ENCODE assay signal across 27 cellular contexts in the genomic region with DNA sequence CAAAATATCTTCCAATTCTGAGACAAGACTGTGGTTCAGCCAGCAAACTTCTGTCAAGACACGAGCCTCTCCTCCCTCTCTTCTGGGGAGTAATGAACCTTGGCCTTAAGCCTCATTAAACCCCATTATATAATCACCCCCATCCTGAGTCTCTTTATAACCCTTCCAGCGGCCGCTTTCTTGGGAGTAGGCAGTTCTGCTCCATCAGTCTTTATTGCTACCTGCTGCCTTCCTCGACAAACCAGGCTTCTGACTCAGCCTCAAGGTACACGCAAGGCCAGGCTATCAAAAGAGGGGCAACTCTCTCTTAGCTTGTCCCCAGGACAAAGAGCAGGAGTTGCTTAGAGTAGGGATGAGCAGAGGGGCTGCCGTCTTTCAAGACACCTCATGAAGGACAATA.
DNase-seq lines count a peak whose midpoint lies in the region; FAIRE-seq and TF ChIP-seq lines count a peak whose summit lies in the region.
"Had no signal": no experiment of that assay in that cellular context is flagged by ENCODE, and none has a peak within 500 bp of the region (broad histone marks: within the 10 kb centered on the region; RNA-seq: fewer than 3 reads in every experiment).

No MANE protein-coding gene starts in this region.

- H4K20me1 ChIP-seq in endothelial cell of umbilical vein (replicated peaks; ENCODE audit: control insufficient read depth, extremely low read depth, insufficient read depth, low read length) (no peaks in the 10 kb centered on the region), osteoblast (ENCODE audit: insufficient read depth, low read length) (no peaks in the 10 kb centered on the region)

- no peaks in the 10 kb centered on the region for H3K27me3 Mint-ChIP-seq in T-helper 2 cell treated with Interferon-gamma antibody and Interleukin-4, amounts not matched to agents 5 μg/mL and 100 μg/mL, for 36 hours (ENCODE audit: low read depth)

- no peak overlapping the region for H3K4me3 Mint-ChIP-seq in T-helper 2 cell treated with Interferon-gamma antibody and Interleukin-4, amounts not matched to agents 5 μg/mL and 100 μg/mL, for 36 hours
- H3K4me3 Mint-ChIP-seq: CD4-positive, alpha-beta memory T cell had no signal

- no peak overlapping the region for H3K27ac Mint-ChIP-seq in T-helper 2 cell treated with Interferon-gamma antibody and Interleukin-4, amounts not matched to agents 5 μg/mL and 100 μg/mL, for 36 hours
- H3K27ac Mint-ChIP-seq: CD4-positive, alpha-beta memory T cell had no signal

- TF ChIP-seq CTCF in endothelial cell of umbilical vein (IDR thresholded peaks at IDR 0.05; ENCODE audit: extremely low read depth in 1 of 2, insufficient read depth in 1 of 2, low read depth in 1 of 2, low read length in 2 of 2) (no peak), lower leg skin (IDR thresholded peaks at IDR 0.05) (no peak), osteoblast (IDR thresholded peaks at IDR 0.05; ENCODE audit: extremely low read depth, low read depth, low read length) (no peak)

- intact Hi-C loops in endothelial cell of umbilical vein (cut with micrococcal nuclease) (loop anchor here (1.0 kb wide), 2 partner anchors 12 to 23 kb away; no protein-coding TSS in a partner anchor), lower leg skin (cut with DNase I; ENCODE audit: low total_unique reads) (no loop called here)

- H3K4me1 ChIP-seq in endothelial cell of umbilical vein (ENCODE audit: control insufficient read depth, extremely low read depth, insufficient read depth, low read length) (peaks cover 24% of the 10 kb centered on the region), osteoblast (ENCODE audit: insufficient read depth, low read length) (peaks cover 5% of the 10 kb centered on the region)
- H3K4me1 ChIP-seq: SJCRH30 had no signal

- H3K79me2 ChIP-seq in endothelial cell of umbilical vein (ENCODE audit: control insufficient read depth, insufficient read depth, low read length) (peaks cover 2% of the 10 kb centered on the region), osteoblast (ENCODE audit: insufficient read depth, low read length) (no peaks in the 10 kb centered on the region)

- TF ChIP-seq POLR2A in endothelial cell of umbilical vein (IDR thresholded peaks at IDR 0.05; ENCODE audit: low read depth, low read length) (no peak), lower leg skin (IDR thresholded peaks at IDR 0.05) (no peak)

- H3K36me3 Mint-ChIP-seq in T-helper 2 cell treated with Interferon-gamma antibody and Interleukin-4, amounts not matched to agents 5 μg/mL and 100 μg/mL, for 36 hours (ENCODE audit: low read depth): no peaks in the 10 kb centered on the region
- H3K36me3 Mint-ChIP-seq: CD4-positive, alpha-beta memory T cell had no signal

- no peaks in the 10 kb centered on the region for H3K9me1 ChIP-seq in endothelial cell of umbilical vein (replicated peaks; ENCODE audit: control insufficient read depth, extremely low read depth, insufficient read depth, low read length)

- POLR2A ChIA-PET in endothelial cell of umbilical vein (lab: Charles Lee): interaction anchor here (0.9 kb wide), 1 partner anchor 25 kb away, joined by 3 read pairs; no protein-coding TSS in a partner anchor

- no peak overlapping the region for H3K4me2 ChIP-seq in endothelial cell of umbilical vein (ENCODE audit: insufficient read depth, low read length)
- H3K4me2 ChIP-seq in osteoblast (ENCODE audit: insufficient read depth, low read length): no peak overlapping the region
- H3K4me2 ChIP-seq: PC-9 had no signal

- BruUV-seq in endothelial cell of umbilical vein (replicated peaks; lab: Mats Ljungman, UMichigan): no TSS peak

- 47 to 67% methylated on average over 6 of the region's 6 CpGs for WGBS in lower leg skin, 2 donors

- dilution Hi-C loops in endothelial cell of umbilical vein (cut with MboI; ENCODE audit: extremely low pct_ligation_motif_present, low sequenced_read_pairs): no loop called here

- H3K36me3 ChIP-seq in endothelial cell of umbilical vein (ENCODE audit: control insufficient read depth in 2 of 2, extremely low read depth in 1 of 2, insufficient read depth in 2 of 2, low read length in 2 of 2) (no peaks in the 10 kb centered on the region), osteoblast (ENCODE audit: insufficient read depth, low read length) (no peaks in the 10 kb centered on the region)
- H3K36me3 ChIP-seq: SJCRH30 had no signal

- no peaks in the 10 kb centered on the region for H3K9me3 ChIP-seq in endothelial cell of umbilical vein (replicated peaks; ENCODE audit: control insufficient read depth, insufficient read depth, low read length)
- no peaks in the 10 kb centered on the region for H3K9me3 ChIP-seq in osteoblast (ENCODE audit: low read depth, low read length)
- H3K9me3 ChIP-seq: SJCRH30 had no signal

- no peaks in the 10 kb centered on the region for H3K27me3 ChIP-seq in endothelial cell of umbilical vein (ENCODE audit: control insufficient read depth in 2 of 2, insufficient read depth in 2 of 2, low read length in 2 of 2)
- peaks cover 2% of the 10 kb centered on the region for H3K27me3 ChIP-seq in osteoblast (ENCODE audit: insufficient read depth, low read length)
- H3K27me3 ChIP-seq: SJCRH30 had no signal

- no peak overlapping the region for H3K4me3 ChIP-seq in endothelial cell of umbilical vein (replicated peaks in 1 of 3; ENCODE audit: insufficient read depth in 1 of 3, low read depth in 1 of 3, low read length in 3 of 3)
- H3K4me3 ChIP-seq in lower leg skin (ENCODE audit: low read depth, poor library complexity, severe bottlenecking): no peak overlapping the region
- no peak overlapping the region for H3K4me3 ChIP-seq in osteoblast (ENCODE audit: insufficient read depth, low read length)
- H3K4me3 ChIP-seq: PC-9, SJCRH30 had no signal

- DNase-seq in DMS79 (lab: John Stamatoyannopoulos, UW): peak; percentile 91
- no peak for DNase-seq in endothelial cell of umbilical vein (ENCODE audit: low read depth, low spot score)
- DNase-seq in left kidney (ENCODE audit: low read depth, low spot score): peak; percentile 75
- DNase-seq in urothelium cell line (ENCODE audit: low spot score): no peak
- DNase-seq in lower leg skin (ENCODE audit: low spot score in 2 of 2): no peak
- DNase-seq in osteoblast (ENCODE audit: insufficient read length, low spot score, missing footprints): no peak
- DNase-seq in T-helper 2 cell treated with Interferon-gamma antibody and Interleukin-4, amounts not matched to agents 5 μg/mL and 100 μg/mL, for 36 hours (ENCODE audit: low spot score): no peak
- DNase-seq: C1 segment of cervical spinal cord; CD4-positive, alpha-beta memory T cell; COR-L47; DND-41; KBM-7; MV-4-11; NCI-H1105; NCI-H1436 treated with DMSO at 0.1 percent for 48 hours; NCI-H187 treated with DMSO at 0.1 percent for 48 hours; NCI-H2107; NCI-H446; NCI-H524 treated with DMSO at 0.1 percent for 48 hours; NCI-H82; NK-92 treated with Interleukin-12 subunit alpha and Interleukin-12 subunit beta, amount 100 ng/mL, for 24 hours; PC-9; SJCRH30 had no signal

- no peaks in the 10 kb centered on the region for H3K9me3 Mint-ChIP-seq in T-helper 2 cell treated with Interferon-gamma antibody and Interleukin-4, amounts not matched to agents 5 μg/mL and 100 μg/mL, for 36 hours

- no peaks in the 10 kb centered on the region for H3K4me1 Mint-ChIP-seq in T-helper 2 cell treated with Interferon-gamma antibody and Interleukin-4, amounts not matched to agents 5 μg/mL and 100 μg/mL, for 36 hours (ENCODE audit: low read depth)
- H3K4me1 Mint-ChIP-seq: CD4-positive, alpha-beta memory T cell had no signal

- FAIRE-seq in endothelial cell of umbilical vein (lab: Jason Lieb, UNC) (no peak), urothelium cell line (lab: Jason Lieb, UNC) (peak; percentile 37)
- FAIRE-seq: A204.1, GM12892, H54, HTR-8/SVneo had no signal

- no peak overlapping the region for H2AFZ ChIP-seq in endothelial cell of umbilical vein (ENCODE audit: low read depth, low read length)
- H2AFZ ChIP-seq in osteoblast (ENCODE audit: low read length): no peak overlapping the region
- H2AFZ ChIP-seq: PC-9 had no signal

- CTCF ChIA-PET in endothelial cell of umbilical vein (lab: Charles Lee): interaction anchor here (1.0 to 1.8 kb wide), 5 partner anchors 9 to 174 kb away, joined by 3 to 8 read pairs (median 3); no protein-coding TSS in a partner anchor

- no peak overlapping the region for H3K9ac ChIP-seq in endothelial cell of umbilical vein (replicated peaks; ENCODE audit: extremely low read depth, insufficient read depth, low read length)

- H3K27ac ChIP-seq in endothelial cell of umbilical vein (ENCODE audit: insufficient read depth, low read depth, low read length) (peak overlapping the region; percentile 22), osteoblast (ENCODE audit: low read depth, low read length) (no peak overlapping the region)
- H3K27ac ChIP-seq: PC-9, SJCRH30 had no signal

TF ChIP-seq in endothelial cell of umbilical vein, 7 proteins besides CTCF, POLR2A, EP300 and RAD21:
- no peak for TF ChIP-seq JUN (IDR thresholded peaks at IDR 0.05; ENCODE audit: borderline replicate concordance, insufficient read depth, insufficient read length, low read depth)
- TF ChIP-seq EZH2 (IDR thresholded peaks at IDR 0.05; ENCODE audit: borderline replicate concordance, low read depth, low read length, severe bottlenecking): no peak
- TF ChIP-seq, protein P1, sequence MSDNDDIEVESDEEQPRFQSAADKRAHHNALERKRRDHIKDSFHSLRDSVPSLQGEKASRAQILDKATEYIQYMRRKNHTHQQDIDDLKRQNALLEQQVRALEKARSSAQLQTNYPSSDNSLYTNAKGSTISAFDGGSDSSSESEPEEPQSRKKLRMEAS (IDR thresholded peaks at IDR 0.05; ENCODE audit: insufficient read depth, insufficient read length): no peak
- TF ChIP-seq POLR2AphosphoS5 (IDR thresholded peaks at IDR 0.05; ENCODE audit: insufficient read depth, low read depth, low read length): no peak
- TF ChIP-seq GATA2 (IDR thresholded peaks at IDR 0.05; ENCODE audit: insufficient read depth, insufficient read length, low read depth, low read length): no peak
- no peak for TF ChIP-seq FOS (IDR thresholded peaks at IDR 0.05; ENCODE audit: borderline replicate concordance, insufficient read depth, low read length)
- TF ChIP-seq MYC (IDR thresholded peaks at IDR 0.05; ENCODE audit: low read depth, low read length): no peak
TF ChIP-seq in endothelial cell of umbilical vein: peak in this region for 0.

Comparison
In these comparisons a context has a peak if more than half of its experiments do, and no peak if none do; other contexts are left out.
1. DNase-seq: peak in DMS79 (single experiment) and left kidney (single experiment); none in endothelial cell of umbilical vein (single experiment), urothelium cell line (single experiment), lower leg skin (0 of 2), osteoblast (single experiment) and T-helper 2 cell treated with Interferon-gamma antibody and Interleukin-4, amounts not matched to agents 5 μg/mL and 100 μg/mL, for 36 hours (single experiment).